ENCODE assay signal across 8 cellular contexts in genomic region chr2:127675335-127676261, GRCh38. TPM values are rescaled to one million over a fixed set of nuclear protein-coding genes. Genes with fewer than 3 reads are reported as not detected.
DNase-seq lines count a peak whose midpoint lies in the region; FAIRE-seq and TF ChIP-seq lines count a peak whose summit lies in the region.

Gene LIMS2, minus strand, starts transcription at chr2:127675530. Its CDS starts 506 bp downstream, at chr2:127675024.

- peak within 1 kb of the TSS; percentile 29 for H3K27ac ChIP-seq in cingulate gyrus (ENCODE audit: low read depth, low read length)
- peak within 1 kb of the TSS; percentile 31 to 73 for H3K27ac ChIP-seq in liver (ENCODE audit: low read depth in 1 of 2, low read length in 2 of 2)
- peak within 1 kb of the TSS; percentile 17 for H3K27ac ChIP-seq in temporal lobe (ENCODE audit: low read depth, low read length)

- TF ChIP-seq CTCF in liver (IDR thresholded peaks at IDR 0.05; ENCODE audit: low read depth, low read length, missing input control) = peak; percentile 34

- H3K27me3 ChIP-seq in liver (ENCODE audit: control insufficient read depth in 4 of 4, insufficient read depth in 4 of 4, low read length in 3 of 4) = no peaks in the 10 kb centered on the region

- H3K4me1 ChIP-seq in liver (ENCODE audit: control insufficient read depth in 4 of 4, insufficient read depth in 4 of 4, low read length in 3 of 4) = peaks cover 2 to 25% (median 16%) of the 10 kb centered on the region in 4 donors

- WGBS in liver = 2% methylated on average over 56 of the region's 56 CpGs

- no peaks in the 10 kb centered on the region for H3K9me3 ChIP-seq in liver (ENCODE audit: control insufficient read depth in 4 of 4, low read length in 3 of 4)

- no peak for FAIRE-seq in GM12892 (lab: Jason Lieb, UNC)

- no peak for TF ChIP-seq POLR2A in GM12892 (IDR thresholded peaks at IDR 0.05; ENCODE audit: low read depth, low read length)

- peak within 1 kb of the TSS in 1 of 2 donors; percentile 28 for H3K9ac ChIP-seq in liver (ENCODE audit: low read depth in 1 of 2, low read length in 2 of 2)

- no peaks in the 10 kb centered on the region for H3K36me3 ChIP-seq in liver (ENCODE audit: control insufficient read depth in 4 of 4, insufficient read depth in 3 of 4, low read depth in 1 of 4, low read length in 3 of 4)

- peak; percentile 62 to 72 for TF ChIP-seq RAD21 in liver (IDR thresholded peaks at IDR 0.05)

- peak; percentile 11 for DNase-seq in COR-L47 (lab: John Stamatoyannopoulos, UW)
- peak; percentile 67 for DNase-seq in M059J (ENCODE audit: low read depth)
- no peak for DNase-seq in T-helper 9 cell
- no peak for DNase-seq in KG1 (lab: John Stamatoyannopoulos, UW)
- DNase-seq in GM12892 (ENCODE audit: insufficient read length) = no peak

- H3K4me3 ChIP-seq in liver (ENCODE audit: low read depth in 1 of 3, low read length in 3 of 3) = peak within 1 kb of the TSS; percentile 65 to 85 (median 68)

TF ChIP-seq in liver, 16 proteins besides CTCF, POLR2A, EP300 and RAD21:
- TF ChIP-seq FOXA2 (IDR thresholded peaks at IDR 0.05) (no peak), GABPA (IDR thresholded peaks at IDR 0.05 in 1 of 2, conservative IDR thresholded peaks at IDR 0.05 in 1 of 2) (no peak), SP1 (IDR thresholded peaks at IDR 0.05) (no peak), JUND (IDR thresholded peaks at IDR 0.05) (no peak)
TF ChIP-seq in liver: peak in this region for 0.

RNA-seq across cellular contexts. Expression of gene LIMS2, which starts in this region (rescaled TPM):
- 0.30 and 2.0 TPM in 2 replicates for total RNA-seq in M059J (2014; rRNA removed; shearing (Covaris generic))
- total RNA-seq in liver = 10 to 100 TPM in 1 of 2 donors, 1 to 10 TPM in 1; 1.4 to 15.6 TPM
- 10 to 100 TPM; 16.5 to 17.9 TPM for polyA plus RNA-seq in liver
- total RNA-seq in temporal lobe = 2.2 TPM
- polyA plus RNA-seq in GM12892 (2012; ENCODE audit: missing spikeins) = 0.28 TPM

Comparison
In these comparisons a context has a peak if more than half of its experiments do, and no peak if none do; other contexts are left out.
1. DNase-seq: peak in COR-L47 (single experiment) and M059J (single experiment); none in T-helper 9 cell (single experiment), KG1 (single experiment) and GM12892 (single experiment).
2. Peak in every context shown above with its lines, with median percentiles within 50 percentile points of each other: H3K27ac ChIP-seq.